Comparison of ENCODE assay signal across 9 cellular contexts in the genomic region with DNA sequence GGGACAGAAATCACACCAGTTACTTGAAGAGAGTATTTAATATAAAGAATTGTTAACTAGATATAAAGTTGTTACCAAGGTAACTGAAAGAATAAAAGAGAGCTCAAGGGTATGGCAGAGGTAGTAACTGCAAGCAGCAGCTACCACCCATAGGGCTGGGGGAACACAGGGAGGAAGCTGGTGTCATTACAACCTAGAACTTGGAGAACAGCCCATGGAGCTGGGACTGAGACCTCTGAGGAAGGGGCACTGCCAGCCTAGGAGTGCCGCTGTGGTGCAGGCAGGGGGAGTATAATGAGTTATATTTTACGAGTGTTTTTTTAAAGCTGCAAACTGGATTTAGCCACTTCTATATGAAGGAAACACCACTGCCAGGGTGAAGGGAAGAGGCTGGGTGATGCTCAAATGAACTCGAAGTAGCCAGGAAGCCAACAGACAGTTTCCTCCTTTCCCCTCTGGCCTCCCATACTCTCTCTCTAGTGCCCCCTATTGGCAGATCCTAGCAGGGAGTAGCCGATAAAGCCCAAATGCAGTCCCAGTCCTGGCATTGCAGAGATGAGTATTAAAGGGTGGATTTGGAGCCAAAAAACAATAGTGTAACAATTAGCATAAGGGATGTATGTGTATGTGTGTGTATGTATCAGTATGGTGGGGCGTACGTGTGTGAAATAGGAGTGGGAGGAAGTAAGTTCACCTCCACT.
DNase-seq lines count a peak whose midpoint lies in the region; TF ChIP-seq lines count a peak whose summit lies in the region.
"Had no signal": no experiment of that assay in that cellular context is flagged by ENCODE, and none has a peak within 500 bp of the region (broad histone marks: within the 10 kb centered on the region; RNA-seq: fewer than 3 reads in every experiment).

No MANE protein-coding gene starts in this region.

- H4K20me1 ChIP-seq in GM23248 (ENCODE audit: insufficient read depth), result no peaks in the 10 kb centered on the region

- CTCF ChIA-PET in BJ (lab: Yijun Ruan, JAX), result interaction anchor here (0.6 to 1.4 kb wide), 7 partner anchors 9 to 651 kb away, joined by 3 to 4 read pairs (median 3); no protein-coding TSS in a partner anchor

- H3F3A ChIP-seq in GM23248 (ENCODE audit: insufficient read depth), result peaks cover 17% of the 10 kb centered on the region; the same call in 1 of the 2 replicates

- no peak overlapping the region for H3K27ac ChIP-seq in GM23248

- peak; percentile 40 for TF ChIP-seq CTCF in BJ (IDR thresholded peaks at IDR 0.05; ENCODE audit: insufficient read depth, low read depth, low read length)

- DNase-seq in BJ (ENCODE audit: low read depth) (no peak), GM23248 (peak; percentile 21), SKM-1 treated with dmso at 0.1 percent for 144 hours (lab: John Stamatoyannopoulos, UW; ENCODE audit: unreplicated experiment) (peak; percentile 41), inferior parietal cortex (ENCODE audit: extremely low spot score) (peak; percentile 63), NCI-H748 treated with DMSO at 0.1 percent for 48 hours (lab: John Stamatoyannopoulos, UW) (no peak), NCI-H510A treated with DMSO at 0.1 percent for 48 hours (lab: John Stamatoyannopoulos, UW) (no peak), AML-193 (lab: John Stamatoyannopoulos, UW) (no peak)
- DNase-seq in T-helper 2 cell treated with Interferon-gamma antibody and Interleukin-4, amounts not matched to agents 5 μg/mL and 100 μg/mL, for 36 hours (ENCODE audit: low spot score), result no peak
- DNase-seq: NCI-H1092 treated with DMSO at 0.1 percent for 48 hours had no signal

- H3K27me3 ChIP-seq in BJ (ENCODE audit: control insufficient read depth, insufficient read depth, low read length), result no peaks in the 10 kb centered on the region
- H3K27me3 ChIP-seq in GM23248 (replicated peaks; ENCODE audit: insufficient read depth), result no peaks in the 10 kb centered on the region

- no peaks in the 10 kb centered on the region for H3K4me1 Mint-ChIP-seq in T-helper 2 cell treated with Interferon-gamma antibody and Interleukin-4, amounts not matched to agents 5 μg/mL and 100 μg/mL, for 36 hours (ENCODE audit: low read depth)

- no peaks in the 10 kb centered on the region for H3K36me3 Mint-ChIP-seq in T-helper 2 cell treated with Interferon-gamma antibody and Interleukin-4, amounts not matched to agents 5 μg/mL and 100 μg/mL, for 36 hours (ENCODE audit: low read depth)

- H3K79me2 ChIP-seq in GM23248 (ENCODE audit: insufficient read depth), result no peaks in the 10 kb centered on the region

- in situ Hi-C loops in GM23248 (cut with MboI), result no loop called here

- no peak overlapping the region for H3K9ac ChIP-seq in GM23248

- H3K9me2 ChIP-seq in GM23248 (ENCODE audit: insufficient read depth), result no peaks in the 10 kb centered on the region

- H3K4me3 ChIP-seq in BJ (ENCODE audit: low read depth, low read length) (no peak overlapping the region), GM23248 (no peak overlapping the region)

- peaks cover 34% of the 10 kb centered on the region for H3K4me1 ChIP-seq in GM23248 (ENCODE audit: insufficient read depth)

- H3K36me3 ChIP-seq in BJ (ENCODE audit: control insufficient read depth, insufficient read depth, low read length) (no peaks in the 10 kb centered on the region), GM23248 (ENCODE audit: low read depth) (no peaks in the 10 kb centered on the region)

- no peak overlapping the region for H3K4me3 Mint-ChIP-seq in T-helper 2 cell treated with Interferon-gamma antibody and Interleukin-4, amounts not matched to agents 5 μg/mL and 100 μg/mL, for 36 hours

- no peak overlapping the region for H3K27ac Mint-ChIP-seq in T-helper 2 cell treated with Interferon-gamma antibody and Interleukin-4, amounts not matched to agents 5 μg/mL and 100 μg/mL, for 36 hours

- no peaks in the 10 kb centered on the region for H3K27me3 Mint-ChIP-seq in T-helper 2 cell treated with Interferon-gamma antibody and Interleukin-4, amounts not matched to agents 5 μg/mL and 100 μg/mL, for 36 hours (ENCODE audit: low read depth)

- H3K9me3 ChIP-seq in GM23248 (ENCODE audit: low read depth), result no peaks in the 10 kb centered on the region

- POLR2A ChIA-PET in BJ (lab: Charles Lee), result no interaction called here

- WGBS in GM23248 (ENCODE audit: low coverage in 1 of 2, low lambda C conversion rate in 2 of 2, missing lambda C conversion rate in 2 of 2), 2 experiments, result 49 to 50% methylated on average over 6 of the region's 6 CpGs

- H3K9me3 Mint-ChIP-seq in T-helper 2 cell treated with Interferon-gamma antibody and Interleukin-4, amounts not matched to agents 5 μg/mL and 100 μg/mL, for 36 hours, result no peaks in the 10 kb centered on the region

- peak overlapping the region; percentile 18 for H3K4me2 ChIP-seq in GM23248 (ENCODE audit: unreplicated experiment)

- H2AFZ ChIP-seq in GM23248, result peak overlapping the region; percentile 43

Comparison
In these comparisons a context has a peak if more than half of its experiments do, and no peak if none do; other contexts are left out.
1. DNase-seq: peak in GM23248 (single experiment), SKM-1 treated with dmso at 0.1 percent for 144 hours (single experiment) and inferior parietal cortex (single experiment); none in BJ (single experiment), T-helper 2 cell treated with Interferon-gamma antibody and Interleukin-4, amounts not matched to agents 5 μg/mL and 100 μg/mL, for 36 hours (single experiment), NCI-H748 treated with DMSO at 0.1 percent for 48 hours (single experiment), NCI-H510A treated with DMSO at 0.1 percent for 48 hours (single experiment) and AML-193 (0 of 2).